Comparison of ENCODE assay signal across 18 cellular contexts in the genomic region with DNA sequence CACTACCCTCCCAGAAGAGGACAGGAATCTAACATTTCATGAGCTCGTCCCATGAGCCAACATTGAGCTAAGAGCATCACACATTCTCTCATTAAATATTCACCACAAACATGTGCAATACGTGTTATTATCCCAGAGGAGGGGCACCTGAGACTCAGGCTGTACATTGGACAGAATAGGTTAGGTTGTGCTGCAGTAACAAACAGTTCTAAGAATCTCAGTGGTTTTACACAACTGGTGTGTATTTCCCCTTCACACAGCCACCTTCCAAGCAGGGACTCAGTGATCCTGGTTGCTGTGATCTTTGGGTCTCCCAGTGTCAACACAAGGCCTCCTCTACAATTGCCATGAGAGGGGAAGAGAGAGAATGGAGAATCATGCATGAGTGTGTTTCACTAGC. TPM values are rescaled to one million over a fixed set of nuclear protein-coding genes. Genes with fewer than 3 reads are reported as not detected.
DNase-seq lines count a peak whose midpoint lies in the region; ATAC-seq, FAIRE-seq and TF ChIP-seq lines count a peak whose summit lies in the region.
"Had no signal": no experiment of that assay in that cellular context is flagged by ENCODE, and none has a peak within 500 bp of the region (broad histone marks: within the 10 kb centered on the region; RNA-seq: fewer than 3 reads in every experiment).

No MANE protein-coding gene starts in this region.

- H4K20me1 ChIP-seq in HepG2 (ENCODE audit: insufficient read depth, low read length) = no peaks in the 10 kb centered on the region
- no peaks in the 10 kb centered on the region for H4K20me1 ChIP-seq in K562 (replicated peaks; ENCODE audit: control insufficient read depth, insufficient read depth, low read length)

- TF ChIP-seq RAD21 in HepG2 (CRISPR knock-in tag; IDR thresholded peaks at IDR 0.05) = no peak
- no peak for TF ChIP-seq RAD21 in K562 (CRISPR knock-in tag; conservative IDR thresholded peaks at IDR 0.05 in 1 of 2, IDR thresholded peaks at IDR 0.05 in 1 of 2)

- peaks cover 6% of the 10 kb centered on the region for H3K27me3 Mint-ChIP-seq in CD4-positive, CD25-positive, alpha-beta regulatory T cell

- TF ChIP-seq POLR2A in HepG2 (IDR thresholded peaks at IDR 0.05; ENCODE audit: insufficient read depth in 1 of 2, low read depth in 2 of 2, low read length in 2 of 2) (no peak), right lobe of liver (IDR thresholded peaks at IDR 0.05) (no peak), K562 (conservative IDR thresholded peaks at IDR 0.05) (no peak), erythroblast (IDR thresholded peaks at IDR 0.05; ENCODE audit: low read length) (no peak)

- no peak overlapping the region for H3K27ac ChIP-seq in HepG2 (ENCODE audit: extremely low read length, insufficient read depth, low read length)
- H3K27ac ChIP-seq in right lobe of liver = no peak overlapping the region
- no peak overlapping the region for H3K27ac ChIP-seq in CD4-positive, CD25-positive, alpha-beta regulatory T cell (ENCODE audit: insufficient read depth, low read length, poor library complexity, severe bottlenecking)
- no peak overlapping the region for H3K27ac ChIP-seq in K562 (ENCODE audit: extremely low read depth, low read depth, low read length)

- peak overlapping the region in 2 of 3 donors; percentile 42 to 43 for H3K27ac Mint-ChIP-seq in CD4-positive, CD25-positive, alpha-beta regulatory T cell
- H3K27ac Mint-ChIP-seq: CD14-positive monocyte; CD8-positive, alpha-beta T cell; HFFc6 had no signal

- POLR2A ChIA-PET in HepG2 (lab: Yijun Ruan, JAX) (no interaction called here), K562 (lab: Yijun Ruan, JAX) (interaction anchor here (1.1 kb wide), 1 partner anchor 8 kb away, joined by 5 read pairs; no protein-coding TSS in a partner anchor)

- in situ Hi-C loops in HepG2 (cut with HindIII; ENCODE audit: extremely low pct_ligation_motif_present, low pct_unique_long_range_greater_than_20kb) = no loop called here
- in situ Hi-C loops in K562 (cut with MboI) = no loop called here

- no peaks in the 10 kb centered on the region for H3K4me1 ChIP-seq in HepG2 (ENCODE audit: insufficient read depth, low read length)
- H3K4me1 ChIP-seq in right lobe of liver = no peaks in the 10 kb centered on the region
- peaks cover 5% of the 10 kb centered on the region for H3K4me1 ChIP-seq in CD4-positive, CD25-positive, alpha-beta regulatory T cell (ENCODE audit: control insufficient read depth, insufficient read depth, low read length, poor library complexity, severe bottlenecking)
- H3K4me1 ChIP-seq in K562 (replicated peaks in 1 of 2; ENCODE audit: control insufficient read depth in 2 of 2, insufficient read depth in 2 of 2, low read length in 2 of 2) = no peaks in the 10 kb centered on the region
- H3K4me1 ChIP-seq: Caco-2, HAP-1 had no signal

- FAIRE-seq in HepG2 (lab: Jason Lieb, UNC) (no peak), K562 (lab: Jason Lieb, UNC) (no peak)
- FAIRE-seq: G401.6, GM12892, H54 had no signal

- H3K4me1 Mint-ChIP-seq in CD4-positive, CD25-positive, alpha-beta regulatory T cell = peaks cover 4 to 30% (median 6%) of the 10 kb centered on the region in 4 donors

- H3K4me3 ChIP-seq in HepG2 (replicated peaks in 1 of 3; ENCODE audit: insufficient read depth in 1 of 3, low read depth in 2 of 3, low read length in 3 of 3) (no peak overlapping the region), right lobe of liver (no peak overlapping the region), K562 (no peak overlapping the region)
- no peak overlapping the region for H3K4me3 ChIP-seq in CD4-positive, CD25-positive, alpha-beta regulatory T cell (ENCODE audit: low read depth, low read length)
- H3K4me3 ChIP-seq: HAP-1 had no signal

- H3K36me3 Mint-ChIP-seq in CD4-positive, CD25-positive, alpha-beta regulatory T cell = no peaks in the 10 kb centered on the region
- H3K36me3 Mint-ChIP-seq: CD14-positive monocyte; CD8-positive, alpha-beta T cell had no signal

- no peaks in the 10 kb centered on the region for H3K9me3 ChIP-seq in HepG2 (ENCODE audit: low read length)
- H3K9me3 ChIP-seq in right lobe of liver = no peaks in the 10 kb centered on the region
- H3K9me3 ChIP-seq in CD4-positive, CD25-positive, alpha-beta regulatory T cell (ENCODE audit: control insufficient read depth in 2 of 2, low read length in 2 of 2) = no peaks in the 10 kb centered on the region
- no peaks in the 10 kb centered on the region for H3K9me3 ChIP-seq in K562 (replicated peaks; ENCODE audit: control insufficient read depth, insufficient read depth, low read depth, low read length)
- H3K9me3 ChIP-seq: Caco-2, HAP-1 had no signal

- no peak for TF ChIP-seq CTCF in HepG2 (CRISPR knock-in tag; IDR thresholded peaks at IDR 0.05)
- no peak for TF ChIP-seq CTCF in right lobe of liver (IDR thresholded peaks at IDR 0.05)
- no peak for TF ChIP-seq CTCF in K562 (IDR thresholded peaks at IDR 0.05 in 2 of 3, conservative IDR thresholded peaks at IDR 0.05 in 1 of 3; ENCODE audit: insufficient read depth in 2 of 3, low read depth in 1 of 3, low read length in 3 of 3)

- CTCF ChIA-PET in HepG2 (lab: Yijun Ruan, JAX; ENCODE audit: low intra/inter-chr PET ratio, low total read pairs) = no interaction called here
- CTCF ChIA-PET in K562 (lab: Yijun Ruan, JAX; ENCODE audit: low intra/inter-chr PET ratio) = no interaction called here

- peak overlapping the region in 1 of 4 donors; percentile 19 for H3K4me3 Mint-ChIP-seq in CD4-positive, CD25-positive, alpha-beta regulatory T cell
- H3K4me3 Mint-ChIP-seq: CD14-positive monocyte; CD8-positive, alpha-beta T cell; HFFc6 had no signal

- H3K27me3 ChIP-seq in HepG2 (ENCODE audit: control insufficient read depth in 1 of 2, insufficient read depth in 2 of 2, low read length in 2 of 2) (peaks cover 1 to 12% of the 10 kb centered on the region in 2 experiments; a peak in 2 of 5 replicates), right lobe of liver (no peaks in the 10 kb centered on the region), K562 (ENCODE audit: control insufficient read depth in 2 of 2, insufficient read depth in 2 of 2, low read length in 2 of 2) (no peaks in the 10 kb centered on the region)
- H3K27me3 ChIP-seq in CD4-positive, CD25-positive, alpha-beta regulatory T cell (ENCODE audit: control insufficient read depth, insufficient read depth, low read length) = no peaks in the 10 kb centered on the region

- DNase-seq in HepG2 (ENCODE audit: low spot score) (no peak), right lobe of liver (no peak), K562 (ENCODE audit: extremely low read depth in 1 of 4, low spot score in 3 of 4) (no peak), erythroblast (lab: John Stamatoyannopoulos, UW) (no peak), activated T-cell treated with anti-CD3 and anti-CD28 coated beads for 4 hours (no peak)
- no peak for DNase-seq in CD4-positive, CD25-positive, alpha-beta regulatory T cell
- no peak for DNase-seq in stimulated activated CD4-positive, alpha-beta T cell treated with anti-CD3 and anti-CD28 coated beads, Interleukin-4, amount 100 ng/mL, for 1 hour
- DNase-seq: Caco-2; CD8-positive, alpha-beta T cell; DMS153; DND-41; GOT3; HFFc6 had no signal

- intact Hi-C loops in HepG2 (cut with micrococcal nuclease; ENCODE audit: unreplicated experiment) = no loop called here
- intact Hi-C loops in right lobe of liver (cut with DNase I) = loop anchor here in 1 of 2 donors (10.0 kb wide), 1 partner anchor 69 kb away; no protein-coding TSS in a partner anchor
- intact Hi-C loops in K562 (cut with micrococcal nuclease) = no loop called here

- peaks cover 0 to 2% (median 0%) of the 10 kb centered on the region in 7 donors for H3K9me3 Mint-ChIP-seq in CD4-positive, CD25-positive, alpha-beta regulatory T cell
- H3K9me3 Mint-ChIP-seq: CD8-positive, alpha-beta T cell; HFFc6 had no signal

- no peaks in the 10 kb centered on the region for H3K9me1 ChIP-seq in K562 (ENCODE audit: control insufficient read depth, insufficient read depth, low read length)

- no TSS peak for BruUV-seq in HepG2 (replicated peaks; lab: Mats Ljungman, UMichigan)
- BruUV-seq in K562 (replicated peaks; lab: Mats Ljungman, UMichigan) = no TSS peak

- no peak for TF ChIP-seq EP300 in HepG2 (IDR thresholded peaks at IDR 0.05; ENCODE audit: low read depth in 2 of 2, low read length in 2 of 2)
- no peak for TF ChIP-seq EP300 in HepG2 (CRISPR knock-in tag; IDR thresholded peaks at IDR 0.05; ENCODE audit: borderline replicate concordance)
- TF ChIP-seq EP300 in K562 (IDR thresholded peaks at IDR 0.05; ENCODE audit: low read length) = no peak

- 11% methylated on average over 1 of the region's 2 CpGs for WGBS in HepG2 (ENCODE audit: low lambda C conversion rate)
- 74% methylated on average over 2 of the region's 2 CpGs for WGBS in right lobe of liver (ENCODE audit: insufficient coverage, low coverage, low lambda C conversion rate, missing lambda C conversion rate)
- WGBS in K562 (ENCODE audit: insufficient coverage, low coverage, missing lambda C conversion rate) = 6% methylated on average over 2 of the region's 2 CpGs

- H3K36me3 ChIP-seq in HepG2 (replicated peaks in 1 of 2; ENCODE audit: control insufficient read depth in 1 of 2, insufficient read depth in 2 of 2, low read length in 2 of 2) (no peaks in the 10 kb centered on the region), right lobe of liver (no peaks in the 10 kb centered on the region), K562 (ENCODE audit: control insufficient read depth, insufficient read depth, low read length) (no peaks in the 10 kb centered on the region)
- H3K36me3 ChIP-seq in CD4-positive, CD25-positive, alpha-beta regulatory T cell (ENCODE audit: control insufficient read depth, insufficient read depth, low read length) = no peaks in the 10 kb centered on the region
- H3K36me3 ChIP-seq: HAP-1 had no signal

- no peaks in the 10 kb centered on the region for H3K79me2 ChIP-seq in HepG2 (ENCODE audit: insufficient read depth, low read length)
- H3K79me2 ChIP-seq in K562 (ENCODE audit: control insufficient read depth, insufficient read depth, low read length) = no peaks in the 10 kb centered on the region

- H3K4me2 ChIP-seq in HepG2 (ENCODE audit: low read depth, low read length) (no peak overlapping the region), K562 (ENCODE audit: insufficient read depth, low read length) (no peak overlapping the region)

- H2AFZ ChIP-seq in HepG2 (ENCODE audit: low read length) (no peak overlapping the region), K562 (ENCODE audit: low read depth, low read length) (no peak overlapping the region)

- ATAC-seq in HepG2 (no peak), right lobe of liver (no peak), K562 (no peak)
- no peak for ATAC-seq in CD4-positive, CD25-positive, alpha-beta regulatory T cell (ENCODE audit: low read depth in 2 of 2)
- ATAC-seq: CD8-positive, alpha-beta T cell had no signal

- H3K9ac ChIP-seq in HepG2 (ENCODE audit: insufficient read depth, low read depth, low read length) (no peak overlapping the region), K562 (ENCODE audit: insufficient read depth in 1 of 2, low read depth in 2 of 2, low read length in 2 of 2) (no peak overlapping the region)

RNA-seq across cellular contexts. Expression of a gene that starts 15.0 kb away (rescaled TPM):
- total RNA-seq in HepG2 (2016; rRNA removed; fragmentation: Illumina TruSeq; extraction: Trizol) (58.6 and 62.4 TPM in 2 replicates), right lobe of liver (100 to 1,000 TPM in 3 of 6 experiments, 10 to 100 TPM in 3; 53.1 to 145 (median 100) TPM), K562 (2014; rRNA removed) (42.5 and 47.3 TPM in 2 replicates), K562 (2014; rRNA removed; fragmentation: Illumina TruSeq; extraction: Trizol) (15.9 and 16.8 TPM in 2 replicates), K562 (2015; rRNA removed; fragmentation: Illumina TruSeq; extraction: Trizol) (26.1 and 26.8 TPM in 2 replicates), K562 (2021) (62.3 and 67.7 TPM in 2 replicates)
- total RNA-seq in HepG2 (2016; cell fraction: cytosol; rRNA removed; fragmentation: Illumina TruSeq; extraction: Trizol; ENCODE audit: low read depth) = 9.6 and 10.7 TPM in 2 replicates
- 55.0 and 63.6 TPM in 2 replicates for total RNA-seq in HepG2 (2016; cell fraction: insoluble cytoplasmic fraction; rRNA removed; fragmentation: Illumina TruSeq; extraction: Trizol)
- total RNA-seq in HepG2 (2016; cell fraction: membrane; rRNA removed; fragmentation: Illumina TruSeq; extraction: Trizol) = 25.2 and 28.3 TPM in 2 replicates
- total RNA-seq in HepG2 (2016; cell fraction: nucleus; rRNA removed; fragmentation: Illumina TruSeq; extraction: Trizol) = 62.9 and 75.6 TPM in 2 replicates
- polyA plus RNA-seq in HepG2 (2011; rRNA removed) (152 and 162 TPM in 2 replicates), K562 (2011; rRNA removed) (37.3 and 44.7 TPM in 2 replicates), K562 (2014; fragmentation: Illumina TruSeq; extraction: Trizol) (56.9 and 59.2 TPM in 2 replicates), K562 (2014; fragmentation: Nextera tagmentation; extraction: Ambion mirVana) (1 to 10 TPM; 2.2 to 5.6 TPM), K562 (2014; rRNA removed) (30.8 and 34.5 TPM in 2 replicates)
- 97.7 and 136 TPM in 2 replicates for polyA plus RNA-seq in HepG2 (2011; cell fraction: cytosol; rRNA removed)
- polyA plus RNA-seq in HepG2 (2011; cell fraction: nucleus; rRNA removed) = 162 and 195 TPM in 2 replicates
- polyA plus RNA-seq in HepG2 (2012) = 109 and 118 TPM in 2 replicates
- polyA plus RNA-seq in HepG2 (2016; cell fraction: cytosol; fragmentation: Illumina TruSeq; extraction: Trizol; ENCODE audit: low read depth) = 8.0 and 10.4 TPM in 2 replicates
- 67.9 and 88.1 TPM in 2 replicates for polyA plus RNA-seq in HepG2 (2016; cell fraction: insoluble cytoplasmic fraction; fragmentation: Illumina TruSeq; extraction: Trizol; ENCODE audit: low read depth)
- polyA plus RNA-seq in HepG2 (2016; cell fraction: membrane; fragmentation: Illumina TruSeq; extraction: Trizol; ENCODE audit: low read depth) = 15.3 and 18.8 TPM in 2 replicates
- 91.6 and 93.8 TPM in 2 replicates for polyA plus RNA-seq in HepG2 (2016; cell fraction: nucleus; fragmentation: Illumina TruSeq; extraction: Trizol; ENCODE audit: insufficient read depth, low read depth)
- polyA minus RNA-seq in HepG2 (2011; rRNA and poly(A)+ RNA removed; ENCODE audit: low replicate concordance) = 144 and 214 TPM in 2 replicates
- polyA minus RNA-seq in HepG2 (2011; cell fraction: cytosol; rRNA and poly(A)+ RNA removed) = 167 and 168 TPM in 2 replicates
- polyA minus RNA-seq in HepG2 (2011; cell fraction: nucleus; rRNA and poly(A)+ RNA removed) = 119 and 126 TPM in 2 replicates
- 47.5 TPM for total RNA-seq in CD4-positive, CD25-positive, alpha-beta regulatory T cell
- 10 to 100 TPM; 28.3 to 78.8 (median 51.8) TPM for polyA plus RNA-seq in CD4-positive, CD25-positive, alpha-beta regulatory T cell
- 54.6 and 92.3 TPM in 2 replicates for total RNA-seq in K562 (2011; cell fraction: chromatin; rRNA removed; ENCODE audit: low replicate concordance)
- total RNA-seq in K562 (2011; cell fraction: nucleolus; rRNA removed) = 49.7 and 53.4 TPM in 2 replicates
- total RNA-seq in K562 (2011; cell fraction: nucleoplasm; rRNA removed) = 46.1 and 65.6 TPM in 2 replicates
- 33.0 and 71.5 TPM in 2 replicates for polyA plus RNA-seq in K562 (2011; cell fraction: cytosol; rRNA removed)
- 38.8 and 47.1 TPM in 2 replicates for polyA plus RNA-seq in K562 (2011; cell fraction: nucleus; rRNA removed)
- polyA plus RNA-seq in K562 (2012) = 63.9 and 83.3 TPM in 2 replicates
- polyA minus RNA-seq in K562 (2011; rRNA and poly(A)+ RNA removed) = 50.7 and 52.2 TPM in 2 replicates
- 66.1 and 73.5 TPM in 2 replicates for polyA minus RNA-seq in K562 (2011; cell fraction: cytosol; rRNA and poly(A)+ RNA removed)
- polyA minus RNA-seq in K562 (2011; cell fraction: nucleus; rRNA and poly(A)+ RNA removed) = 25.3 and 32.7 TPM in 2 replicates
